In the genomic region with DNA sequence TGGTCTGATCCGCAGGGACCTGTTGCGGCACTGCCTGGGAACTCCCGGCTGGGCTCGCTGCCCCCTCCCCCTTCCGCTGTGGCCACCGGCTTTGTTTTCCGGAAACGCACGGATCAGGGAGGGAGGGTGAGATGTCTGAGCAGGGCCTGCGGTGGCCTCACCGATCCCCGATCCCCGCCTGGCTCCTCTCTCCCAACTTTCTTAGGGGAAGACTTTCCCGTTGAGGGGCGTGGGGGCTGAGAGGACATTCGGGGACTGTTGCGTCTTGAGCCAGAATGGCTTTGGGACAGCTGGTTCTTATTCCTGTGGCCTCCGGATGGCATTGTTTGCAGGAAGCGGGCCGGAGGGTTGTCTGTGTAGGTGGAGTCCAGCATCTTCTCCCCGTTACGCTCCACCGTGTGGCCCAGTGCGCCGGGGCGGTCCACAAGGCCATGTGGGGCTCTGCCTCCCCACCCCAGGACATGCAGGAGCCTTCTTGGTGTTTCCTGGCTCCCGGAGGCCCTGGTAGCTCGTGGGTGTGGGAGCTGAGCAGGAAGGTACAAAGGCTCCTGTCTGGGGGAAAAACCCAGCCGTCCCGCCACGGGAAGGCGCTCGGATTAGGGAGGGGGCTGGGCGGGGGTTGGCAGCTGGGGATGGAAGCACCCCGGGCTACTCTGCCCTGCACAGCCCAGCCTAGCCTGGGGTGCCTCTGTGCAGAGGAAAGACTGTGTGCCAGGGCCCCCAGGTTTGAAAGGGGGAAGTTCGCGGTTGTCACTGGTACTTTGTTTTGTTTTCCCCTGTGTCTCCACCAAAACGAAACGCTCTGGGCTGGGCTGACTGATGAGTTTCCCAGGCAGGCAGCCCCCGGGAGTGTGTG, we compare ENCODE assay signal across 1 cellular context.
TF ChIP-seq lines count a peak whose summit lies in the region.

No MANE protein-coding gene starts in this region.

TF ChIP-seq in HepG2, 621 proteins besides CTCF, POLR2A, EP300 and RAD21 (continued from another document and continues in another):
- TF ChIP-seq, protein P1, sequence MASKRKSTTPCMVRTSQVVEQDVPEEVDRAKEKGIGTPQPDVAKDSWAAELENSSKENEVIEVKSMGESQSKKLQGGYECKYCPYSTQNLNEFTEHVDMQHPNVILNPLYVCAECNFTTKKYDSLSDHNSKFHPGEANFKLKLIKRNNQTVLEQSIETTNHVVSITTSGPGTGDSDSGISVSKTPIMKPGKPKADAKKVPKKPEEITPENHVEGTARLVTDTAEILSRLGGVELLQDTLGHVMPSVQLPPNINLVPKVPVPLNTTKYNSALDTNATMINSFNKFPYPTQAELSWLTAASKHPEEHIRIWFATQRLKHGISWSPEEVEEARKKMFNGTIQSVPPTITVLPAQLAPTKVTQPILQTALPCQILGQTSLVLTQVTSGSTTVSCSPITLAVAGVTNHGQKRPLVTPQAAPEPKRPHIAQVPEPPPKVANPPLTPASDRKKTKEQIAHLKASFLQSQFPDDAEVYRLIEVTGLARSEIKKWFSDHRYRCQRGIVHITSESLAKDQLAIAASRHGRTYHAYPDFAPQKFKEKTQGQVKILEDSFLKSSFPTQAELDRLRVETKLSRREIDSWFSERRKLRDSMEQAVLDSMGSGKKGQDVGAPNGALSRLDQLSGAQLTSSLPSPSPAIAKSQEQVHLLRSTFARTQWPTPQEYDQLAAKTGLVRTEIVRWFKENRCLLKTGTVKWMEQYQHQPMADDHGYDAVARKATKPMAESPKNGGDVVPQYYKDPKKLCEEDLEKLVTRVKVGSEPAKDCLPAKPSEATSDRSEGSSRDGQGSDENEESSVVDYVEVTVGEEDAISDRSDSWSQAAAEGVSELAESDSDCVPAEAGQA (IDR thresholded peaks at IDR 0.05; ENCODE audit: low read depth) = 0 out of 2 replicates have a peak, but pooled peaks have one; percentile 22
- TF ChIP-seq, protein P1 (CRISPR knock-in tag; IDR thresholded peaks at IDR 0.05; ENCODE audit: borderline replicate concordance) = no peak
- TF ChIP-seq PATZ1 (CRISPR knock-in tag; IDR thresholded peaks at IDR 0.05) (peak; percentile 82), ZFP37 (CRISPR knock-in tag; IDR thresholded peaks at IDR 0.05; ENCODE audit: borderline replicate concordance) (no peak), ZSCAN21 (CRISPR knock-in tag; IDR thresholded peaks at IDR 0.05; ENCODE audit: borderline replicate concordance) (0 out of 2 replicates have a peak, but pooled peaks have one; percentile 53), JUN (CRISPR knock-in tag; IDR thresholded peaks at IDR 0.05) (no peak), THYN1 (CRISPR knock-in tag; IDR thresholded peaks at IDR 0.05; ENCODE audit: borderline replicate concordance, low read depth) (no peak), GTF3A (CRISPR knock-in tag; conservative IDR thresholded peaks at IDR 0.05) (no peak), FOXK2 (IDR thresholded peaks at IDR 0.05) (no peak), FOSL1 (CRISPR knock-in tag; IDR thresholded peaks at IDR 0.05; ENCODE audit: borderline replicate concordance) (no peak), SRSF9 (IDR thresholded peaks at IDR 0.05; ENCODE audit: borderline replicate concordance, insufficient read depth, low read depth, low read length, poor library complexity, severe bottlenecking) (no peak), ZNF749 (CRISPR knock-in tag; IDR thresholded peaks at IDR 0.05; ENCODE audit: borderline replicate concordance) (no peak), MIER2 (CRISPR knock-in tag; IDR thresholded peaks at IDR 0.05) (no peak), ZNF383 (CRISPR knock-in tag; IDR thresholded peaks at IDR 0.05; ENCODE audit: borderline replicate concordance) (0 out of 2 replicates have a peak, but pooled peaks have one; percentile 83), FOXO1 (CRISPR knock-in tag; IDR thresholded peaks at IDR 0.05) (peak; percentile 52; the same call in 1 of the 2 replicates), SETDB1 (CRISPR knock-in tag; IDR thresholded peaks at IDR 0.05; ENCODE audit: borderline replicate concordance) (no peak), TBP (CRISPR knock-in tag; IDR thresholded peaks at IDR 0.05) (no peak), GABPA (IDR thresholded peaks at IDR 0.05; ENCODE audit: low read depth, low read length) (peak; percentile 52), GABPA (CRISPR knock-in tag; IDR thresholded peaks at IDR 0.05; ENCODE audit: low read depth) (peak; percentile 85), NR3C1 (CRISPR knock-in tag; IDR thresholded peaks at IDR 0.05) (no peak), DBP (CRISPR knock-in tag; IDR thresholded peaks at IDR 0.05; ENCODE audit: not compliant biosample characterization) (no peak), ZNF616 (CRISPR knock-in tag; IDR thresholded peaks at IDR 0.05; ENCODE audit: low read depth) (peak; percentile 70; the same call in 1 of the 2 replicates), HOXA5 (CRISPR knock-in tag; IDR thresholded peaks at IDR 0.05) (no peak), ZNF761 (CRISPR knock-in tag; conservative IDR thresholded peaks at IDR 0.05) (0 out of 2 replicates have a peak, but pooled peaks have one; percentile 60), CEBPG (CRISPR knock-in tag; IDR thresholded peaks at IDR 0.05) (no peak; the same call in 1 of the 2 replicates), NFKBIZ (CRISPR knock-in tag; IDR thresholded peaks at IDR 0.05) (no peak), XRCC5 (optimal IDR thresholded peaks at IDR 0.05; ENCODE audit: low read length) (peak; percentile 38), ZNF781 (CRISPR knock-in tag; IDR thresholded peaks at IDR 0.05; ENCODE audit: borderline replicate concordance, not compliant biosample characterization) (no peak), IKZF5 (CRISPR knock-in tag; IDR thresholded peaks at IDR 0.05) (peak; percentile 67; the same call in 1 of the 2 replicates), ZNF264 (CRISPR knock-in tag; IDR thresholded peaks at IDR 0.05) (no peak), BRD4 (CRISPR knock-in tag; IDR thresholded peaks at IDR 0.05) (no peak), ZBTB10 (CRISPR knock-in tag; IDR thresholded peaks at IDR 0.05; ENCODE audit: borderline replicate concordance) (no peak), ATF7 (IDR thresholded peaks at IDR 0.05) (no peak), ATF7 (CRISPR knock-in tag; IDR thresholded peaks at IDR 0.05) (no peak), FOXC1 (CRISPR knock-in tag; IDR thresholded peaks at IDR 0.05; ENCODE audit: borderline replicate concordance) (no peak), ZMYM3 (CRISPR knock-in tag; IDR thresholded peaks at IDR 0.05) (no peak)
- TF ChIP-seq, protein P2, sequence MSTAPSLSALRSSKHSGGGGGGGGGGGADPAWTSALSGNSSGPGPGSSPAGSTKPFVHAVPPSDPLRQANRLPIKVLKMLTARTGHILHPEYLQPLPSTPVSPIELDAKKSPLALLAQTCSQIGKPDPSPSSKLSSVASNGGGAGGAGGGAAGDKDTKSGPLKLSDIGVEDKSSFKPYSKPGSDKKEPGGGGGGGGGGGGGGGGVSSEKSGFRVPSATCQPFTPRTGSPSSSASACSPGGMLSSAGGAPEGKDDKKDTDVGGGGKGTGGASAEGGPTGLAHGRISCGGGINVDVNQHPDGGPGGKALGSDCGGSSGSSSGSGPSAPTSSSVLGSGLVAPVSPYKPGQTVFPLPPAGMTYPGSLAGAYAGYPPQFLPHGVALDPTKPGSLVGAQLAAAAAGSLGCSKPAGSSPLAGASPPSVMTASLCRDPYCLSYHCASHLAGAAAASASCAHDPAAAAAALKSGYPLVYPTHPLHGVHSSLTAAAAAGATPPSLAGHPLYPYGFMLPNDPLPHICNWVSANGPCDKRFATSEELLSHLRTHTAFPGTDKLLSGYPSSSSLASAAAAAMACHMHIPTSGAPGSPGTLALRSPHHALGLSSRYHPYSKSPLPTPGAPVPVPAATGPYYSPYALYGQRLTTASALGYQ (CRISPR knock-in tag; IDR thresholded peaks at IDR 0.05) = no peak
